Comparison of ENCODE assay signal across 9 cellular contexts in genomic region chr20:43925786-43926185, GRCh38. TPM values are rescaled to one million over a fixed set of nuclear protein-coding genes. Genes with fewer than 3 reads are reported as not detected.
DNase-seq lines count a peak whose midpoint lies in the region; ATAC-seq and TF ChIP-seq lines count a peak whose summit lies in the region.
"Had no signal": no experiment of that assay in that cellular context is flagged by ENCODE, and none has a peak within 500 bp of the region (broad histone marks: within the 10 kb centered on the region; RNA-seq: fewer than 3 reads in every experiment).

No MANE protein-coding gene starts in this region.

- intact Hi-C loops in colonic mucosa (cut with DNase I) (no loop called here), aorta (cut with DNase I) (loop anchor here in 1 of 2 donors (10.0 kb wide), 1 partner anchor 461 kb away; no protein-coding TSS in a partner anchor)

- H3K27ac ChIP-seq in colonic mucosa (no peak overlapping the region), aorta (ENCODE audit: low read depth in 1 of 2, low read length in 2 of 2) (no peak overlapping the region), RWPE1 (no peak overlapping the region)

- 44 to 53% methylated on average over 5 of the region's 5 CpGs for WGBS in aorta, 2 donors

- DNase-seq in stimulated activated naive CD4-positive, alpha-beta T cell (lab: John Stamatoyannopoulos, UW), result peak in 5 of 6 experiments; percentile 5 to 42 (median 35)
- DNase-seq in stimulated activated naive CD4-positive, alpha-beta T cell treated with Interleukin-2 at 50 U/mL for 16 hours (lab: John Stamatoyannopoulos, UW), result no peak
- DNase-seq in NCI-H460 (ENCODE audit: extremely low read depth, low read depth) (peak; percentile 22), colonic mucosa (peak; percentile 63), aorta (peak; percentile 71 to 72), RWPE1 (ENCODE audit: low spot score) (no peak), islet precursor cell (no peak)
- DNase-seq: midbrain had no signal

- CTCF ChIA-PET in RWPE1 (lab: Yijun Ruan, JAX), result interaction anchor here (0.5 to 1.0 kb wide), 4 partner anchors 71 to 176 kb away, joined by 3 to 4 read pairs (median 4); no protein-coding TSS in a partner anchor

- no peak for TF ChIP-seq CTCF in colonic mucosa (IDR thresholded peaks at IDR 0.05)
- TF ChIP-seq CTCF in RWPE1 (conservative IDR thresholded peaks at IDR 0.05; ENCODE audit: low read depth), result no peak

- H3K36me3 ChIP-seq in colonic mucosa (no peaks in the 10 kb centered on the region), aorta (ENCODE audit: control insufficient read depth in 1 of 2, insufficient read depth in 2 of 2, low read length in 1 of 2) (no peaks in the 10 kb centered on the region)

- H3K9me3 ChIP-seq in colonic mucosa (no peaks in the 10 kb centered on the region), aorta (ENCODE audit: control insufficient read depth, low read length) (no peaks in the 10 kb centered on the region)

- no peak overlapping the region for H3K9ac ChIP-seq in colonic mucosa (ENCODE audit: low read depth in 2 of 2, low read length in 2 of 2)

- POLR2A ChIA-PET in RWPE1 (lab: Yijun Ruan, JAX; ENCODE audit: low non-redundant PET), result interaction anchor here (0.8 kb wide), 1 partner anchor 336 kb away, joined by 4 read pairs; the partner anchor contains the start of gene IFT52

- no peak for ATAC-seq in aorta (ENCODE audit: low FRiP score)
- no peak for ATAC-seq in GM21360 (IDR thresholded peaks at IDR 0.05; ENCODE audit: unreplicated experiment)

- H3K27me3 ChIP-seq in colonic mucosa (no peaks in the 10 kb centered on the region), aorta (ENCODE audit: control insufficient read depth in 1 of 2, insufficient read depth in 2 of 2, low read length in 1 of 2) (no peaks in the 10 kb centered on the region)

- no peak overlapping the region for H3K4me3 ChIP-seq in colonic mucosa
- no peak overlapping the region for H3K4me3 ChIP-seq in aorta (ENCODE audit: low read length in 2 of 2)

- H3K4me1 ChIP-seq in colonic mucosa, result no peaks in the 10 kb centered on the region
- H3K4me1 ChIP-seq in aorta (ENCODE audit: control insufficient read depth in 1 of 2, insufficient read depth in 2 of 2, low read length in 2 of 2), result no peaks in the 10 kb centered on the region

RNA-seq across cellular contexts. Expression of gene TOX2, which starts 11.1 kb away (rescaled TPM):
- 4.6 and 7.1 TPM in 2 replicates for total RNA-seq in NCI-H460 (2014; rRNA removed; shearing (Covaris generic))
- polyA plus RNA-seq in NCI-H460 (2014; cell fraction: nucleus; rRNA removed), result 1.1 and 1.3 TPM in 2 replicates
- total RNA-seq in colonic mucosa (1 to 10 TPM; 4.0 to 6.1 TPM), aorta (10 to 100 TPM; 11.9 to 17.2 TPM)
- polyA plus RNA-seq in aorta, result 1 to 10 TPM; 1.1 to 6.8 TPM

Comparison
In these comparisons a context has a peak if more than half of its experiments do, and no peak if none do; other contexts are left out.
1. DNase-seq: peak in stimulated activated naive CD4-positive, alpha-beta T cell (5 of 6), NCI-H460 (single experiment), colonic mucosa (single experiment) and aorta (2 of 2); none in stimulated activated naive CD4-positive, alpha-beta T cell treated with Interleukin-2 at 50 U/mL for 16 hours (single experiment), RWPE1 (single experiment) and islet precursor cell (single experiment).